ENCODE assay signal across 11 cellular contexts in genomic region chr9:31597977-31598376, GRCh38.
DNase-seq lines count a peak whose midpoint lies in the region; ATAC-seq, FAIRE-seq and TF ChIP-seq lines count a peak whose summit lies in the region.
"Had no signal": no experiment of that assay in that cellular context is flagged by ENCODE, and none has a peak within 500 bp of the region (broad histone marks: within the 10 kb centered on the region; RNA-seq: fewer than 3 reads in every experiment).

No MANE protein-coding gene starts in this region.

- DNase-seq in stimulated activated CD4-positive, alpha-beta T cell treated with anti-CD3 and anti-CD28 coated beads, Interleukin-15, amount 100 ng/mL, for 24 hours: peak; percentile 1
- no peak for DNase-seq in stimulated activated CD4-positive, alpha-beta T cell treated with anti-CD3 and anti-CD28 coated beads, Interleukin-4, amount 100 ng/mL, for 4 hours
- DNase-seq in GM12878 (ENCODE audit: low read depth, low spot score) (no peak), esophagus squamous epithelium (lab: John Stamatoyannopoulos, UW) (no peak), NCI-H2196 treated with DMSO at 0.1 percent for 48 hours (lab: John Stamatoyannopoulos, UW; ENCODE audit: unreplicated experiment) (no peak), thyroid gland (no peak), NK-92 (lab: John Stamatoyannopoulos, UW; ENCODE audit: unreplicated experiment) (no peak)
- DNase-seq: AML-193, amygdala, NCI-H510A had no signal

- H3K9ac ChIP-seq in GM12878 (ENCODE audit: control insufficient read depth, insufficient read depth, low read length): no peak overlapping the region

- RAD21 ChIA-PET in GM12878 (lab: Charles Lee; ENCODE audit: unreplicated experiment): no interaction called here

- H3K4me3 ChIP-seq in GM12878: no peak overlapping the region
- no peak overlapping the region for H3K4me3 ChIP-seq in esophagus squamous epithelium
- no peak overlapping the region for H3K4me3 ChIP-seq in thyroid gland (replicated peaks in 1 of 3)

- no peaks in the 10 kb centered on the region for H3K27me3 ChIP-seq in GM12878 (replicated peaks in 1 of 2; ENCODE audit: control insufficient read depth in 2 of 2, insufficient read depth in 2 of 2, low read length in 1 of 2)
- H3K27me3 ChIP-seq in esophagus squamous epithelium: no peaks in the 10 kb centered on the region
- no peaks in the 10 kb centered on the region for H3K27me3 ChIP-seq in thyroid gland

- SMC1A ChIA-PET in GM12878 (lab: Charles Lee; ENCODE audit: uncharacterized antibody, unreplicated experiment): interaction anchor here (0.9 kb wide), 1 partner anchor 78 kb away, joined by 4 read pairs; no protein-coding TSS in a partner anchor

- H3K9me3 ChIP-seq in GM12878 (replicated peaks; ENCODE audit: control insufficient read depth, insufficient read depth, low read length) (no peaks in the 10 kb centered on the region), esophagus squamous epithelium (no peaks in the 10 kb centered on the region), thyroid gland (no peaks in the 10 kb centered on the region)

- in situ Hi-C loops in GM12878 (cut with MboI): no loop called here

- H2AFZ ChIP-seq in GM12878 (ENCODE audit: control insufficient read depth, low read depth, low read length): no peak overlapping the region

- no peak for TF ChIP-seq POLR2A in GM12878 (IDR thresholded peaks at IDR 0.05; ENCODE audit: low read depth, low read length)
- no peak for TF ChIP-seq POLR2A in esophagus squamous epithelium (IDR thresholded peaks at IDR 0.05)
- no peak for TF ChIP-seq POLR2A in thyroid gland (IDR thresholded peaks at IDR 0.05)

- BruUV-seq in GM12878 (replicated peaks; lab: Mats Ljungman, UMichigan): no TSS peak

- ATAC-seq in HG03457 (IDR thresholded peaks at IDR 0.05; ENCODE audit: unreplicated experiment) (peak; percentile 80), GM12878 (peak; percentile 73)

- H3K4me2 ChIP-seq in GM12878 (ENCODE audit: control insufficient read depth, insufficient read depth): no peak overlapping the region

- H3K4me1 ChIP-seq in GM12878 (ENCODE audit: control insufficient read depth, insufficient read depth, low read length): no peaks in the 10 kb centered on the region
- no peaks in the 10 kb centered on the region for H3K4me1 ChIP-seq in esophagus squamous epithelium
- H3K4me1 ChIP-seq in thyroid gland: no peaks in the 10 kb centered on the region

- H3K36me3 ChIP-seq in GM12878 (ENCODE audit: control insufficient read depth in 2 of 2, insufficient read depth in 2 of 2, low read length in 1 of 2) (no peaks in the 10 kb centered on the region), esophagus squamous epithelium (no peaks in the 10 kb centered on the region), thyroid gland (no peaks in the 10 kb centered on the region)

- H4K20me1 ChIP-seq in GM12878 (ENCODE audit: control insufficient read depth, insufficient read depth): no peaks in the 10 kb centered on the region

- CTCF ChIA-PET in GM12878 (lab: Yijun Ruan, JAX): interaction anchor here (0.6 kb wide), 1 partner anchor 97 kb away, joined by 3 read pairs; no protein-coding TSS in a partner anchor

- H3K79me2 ChIP-seq in GM12878 (ENCODE audit: control insufficient read depth, insufficient read depth, low read length): no peaks in the 10 kb centered on the region

- TF ChIP-seq CTCF in GM12878 (IDR thresholded peaks at IDR 0.05 in 2 of 3, conservative IDR thresholded peaks at IDR 0.05 in 1 of 3; ENCODE audit: control insufficient read depth in 2 of 3, extremely low read depth in 1 of 3, insufficient read depth in 1 of 3, low read depth in 3 of 3, low read length in 3 of 3) (no peak), esophagus squamous epithelium (IDR thresholded peaks at IDR 0.05) (no peak), thyroid gland (IDR thresholded peaks at IDR 0.05) (no peak)

- H3K27ac ChIP-seq in GM12878 (ENCODE audit: control insufficient read depth, insufficient read depth) (no peak overlapping the region), esophagus squamous epithelium (no peak overlapping the region), thyroid gland (no peak overlapping the region)

- TF ChIP-seq EP300 in GM12878 (IDR thresholded peaks at IDR 0.05; ENCODE audit: borderline replicate concordance in 1 of 2, control insufficient read depth in 1 of 2, low read depth in 2 of 2, low read length in 2 of 2): no peak

- no peak for TF ChIP-seq RAD21 in GM12878 (IDR thresholded peaks at IDR 0.05; ENCODE audit: insufficient read depth, low read depth, low read length)

- intact Hi-C loops in GM12878 (cut with micrococcal nuclease; ENCODE audit: unreplicated experiment): no loop called here
- intact Hi-C loops in esophagus squamous epithelium (cut with DNase I): no loop called here
- intact Hi-C loops in thyroid gland (cut with DNase I): no loop called here

- FAIRE-seq in GM12878 (lab: Jason Lieb, UNC): no peak

- POLR2A ChIA-PET in GM12878 (lab: Charles Lee): interaction anchor here (0.6 kb wide), 1 partner anchor 408 kb away, joined by 4 read pairs; no protein-coding TSS in a partner anchor

TF ChIP-seq in GM12878, 131 proteins besides CTCF, POLR2A, EP300 and RAD21 (continues in another document):
- 0 out of 2 replicates have a peak, but pooled peaks have one; percentile 10 for TF ChIP-seq RUNX3 (IDR thresholded peaks at IDR 0.05; ENCODE audit: low read length)
- no peak for TF ChIP-seq ATF7 (IDR thresholded peaks at IDR 0.05; ENCODE audit: low read depth)
- TF ChIP-seq NKRF (conservative IDR thresholded peaks at IDR 0.05): no peak
- no peak for TF ChIP-seq RELA (IDR thresholded peaks at IDR 0.05; ENCODE audit: borderline replicate concordance, partially characterized antibody)
- no peak for TF ChIP-seq ZBED1 (IDR thresholded peaks at IDR 0.05; ENCODE audit: borderline replicate concordance)
- no peak for TF ChIP-seq RCOR1 (conservative IDR thresholded peaks at IDR 0.05; ENCODE audit: low read depth, low read length)
- no peak for TF ChIP-seq SIN3A (IDR thresholded peaks at IDR 0.05; ENCODE audit: low read depth, low read length)
- TF ChIP-seq, protein P1, sequence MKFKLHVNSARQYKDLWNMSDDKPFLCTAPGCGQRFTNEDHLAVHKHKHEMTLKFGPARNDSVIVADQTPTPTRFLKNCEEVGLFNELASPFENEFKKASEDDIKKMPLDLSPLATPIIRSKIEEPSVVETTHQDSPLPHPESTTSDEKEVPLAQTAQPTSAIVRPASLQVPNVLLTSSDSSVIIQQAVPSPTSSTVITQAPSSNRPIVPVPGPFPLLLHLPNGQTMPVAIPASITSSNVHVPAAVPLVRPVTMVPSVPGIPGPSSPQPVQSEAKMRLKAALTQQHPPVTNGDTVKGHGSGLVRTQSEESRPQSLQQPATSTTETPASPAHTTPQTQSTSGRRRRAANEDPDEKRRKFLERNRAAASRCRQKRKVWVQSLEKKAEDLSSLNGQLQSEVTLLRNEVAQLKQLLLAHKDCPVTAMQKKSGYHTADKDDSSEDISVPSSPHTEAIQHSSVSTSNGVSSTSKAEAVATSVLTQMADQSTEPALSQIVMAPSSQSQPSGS (IDR thresholded peaks at IDR 0.05; ENCODE audit: low read length): no peak
- TF ChIP-seq SKIL (IDR thresholded peaks at IDR 0.05; ENCODE audit: low read depth, poor library complexity, severe bottlenecking): no peak
- no peak for TF ChIP-seq SMAD5 (IDR thresholded peaks at IDR 0.05; ENCODE audit: low read depth)
- TF ChIP-seq SUZ12 (IDR thresholded peaks at IDR 0.05; ENCODE audit: unreplicated experiment): no peak
- TF ChIP-seq ZNF207 (IDR thresholded peaks at IDR 0.05; ENCODE audit: borderline replicate concordance): no peak
- no peak for TF ChIP-seq HSF1 (IDR thresholded peaks at IDR 0.05; ENCODE audit: low read depth, low read length)
